ENCODE assay signal across 1 cellular context in the genomic region with DNA sequence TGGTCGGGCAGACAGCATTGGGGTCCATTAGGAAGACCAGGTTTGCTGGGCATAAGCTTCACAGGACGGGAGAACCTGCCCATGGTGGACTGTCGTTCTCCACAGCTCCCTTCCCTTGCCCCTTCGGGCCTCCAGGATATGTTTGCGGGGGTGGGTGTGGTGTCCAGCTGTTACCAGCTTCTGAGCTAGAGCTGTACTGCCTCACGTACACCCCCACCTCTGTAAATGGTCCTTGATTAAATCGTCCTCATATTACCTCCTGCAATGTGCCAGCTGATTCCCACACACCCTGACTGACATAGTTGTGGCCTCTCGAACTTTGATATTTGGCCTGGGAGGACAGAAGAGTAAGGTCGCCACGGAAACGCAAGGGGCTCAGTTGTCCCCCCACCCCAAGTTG.
TF ChIP-seq lines count a peak whose summit lies in the region.

No MANE protein-coding gene starts in this region.

TF ChIP-seq in HepG2, 621 proteins besides CTCF, POLR2A, EP300 and RAD21:
- TF ChIP-seq, protein P1, sequence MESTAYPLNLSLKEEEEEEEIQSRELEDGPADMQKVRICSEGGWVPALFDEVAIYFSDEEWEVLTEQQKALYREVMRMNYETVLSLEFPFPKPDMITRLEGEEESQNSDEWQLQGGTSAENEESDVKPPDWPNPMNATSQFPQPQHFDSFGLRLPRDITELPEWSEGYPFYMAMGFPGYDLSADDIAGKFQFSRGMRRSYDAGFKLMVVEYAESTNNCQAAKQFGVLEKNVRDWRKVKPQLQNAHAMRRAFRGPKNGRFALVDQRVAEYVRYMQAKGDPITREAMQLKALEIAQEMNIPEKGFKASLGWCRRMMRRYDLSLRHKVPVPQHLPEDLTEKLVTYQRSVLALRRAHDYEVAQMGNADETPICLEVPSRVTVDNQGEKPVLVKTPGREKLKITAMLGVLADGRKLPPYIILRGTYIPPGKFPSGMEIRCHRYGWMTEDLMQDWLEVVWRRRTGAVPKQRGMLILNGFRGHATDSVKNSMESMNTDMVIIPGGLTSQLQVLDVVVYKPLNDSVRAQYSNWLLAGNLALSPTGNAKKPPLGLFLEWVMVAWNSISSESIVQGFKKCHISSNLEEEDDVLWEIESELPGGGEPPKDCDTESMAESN (CRISPR knock-in tag; conservative IDR thresholded peaks at IDR 0.05): 0 out of 2 replicates have a peak, but pooled peaks have one; percentile 24
- TF ChIP-seq, protein P2, sequence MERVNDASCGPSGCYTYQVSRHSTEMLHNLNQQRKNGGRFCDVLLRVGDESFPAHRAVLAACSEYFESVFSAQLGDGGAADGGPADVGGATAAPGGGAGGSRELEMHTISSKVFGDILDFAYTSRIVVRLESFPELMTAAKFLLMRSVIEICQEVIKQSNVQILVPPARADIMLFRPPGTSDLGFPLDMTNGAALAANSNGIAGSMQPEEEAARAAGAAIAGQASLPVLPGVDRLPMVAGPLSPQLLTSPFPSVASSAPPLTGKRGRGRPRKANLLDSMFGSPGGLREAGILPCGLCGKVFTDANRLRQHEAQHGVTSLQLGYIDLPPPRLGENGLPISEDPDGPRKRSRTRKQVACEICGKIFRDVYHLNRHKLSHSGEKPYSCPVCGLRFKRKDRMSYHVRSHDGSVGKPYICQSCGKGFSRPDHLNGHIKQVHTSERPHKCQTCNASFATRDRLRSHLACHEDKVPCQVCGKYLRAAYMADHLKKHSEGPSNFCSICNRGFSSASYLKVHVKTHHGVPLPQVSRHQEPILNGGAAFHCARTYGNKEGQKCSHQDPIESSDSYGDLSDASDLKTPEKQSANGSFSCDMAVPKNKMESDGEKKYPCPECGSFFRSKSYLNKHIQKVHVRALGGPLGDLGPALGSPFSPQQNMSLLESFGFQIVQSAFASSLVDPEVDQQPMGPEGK (CRISPR knock-in tag; IDR thresholded peaks at IDR 0.05): peak; percentile 35; the same call in 1 of the 2 replicates
- TF ChIP-seq ZSCAN25 (CRISPR knock-in tag; IDR thresholded peaks at IDR 0.05): no peak
- peak; percentile 24; the same call in 1 of the 2 replicates for TF ChIP-seq ATF7-NPFF (CRISPR knock-in tag; IDR thresholded peaks at IDR 0.05; ENCODE audit: low read depth)
- 0 out of 2 replicates have a peak, but pooled peaks have one; percentile 23 for TF ChIP-seq ZNF772 (CRISPR knock-in tag; IDR thresholded peaks at IDR 0.05)
- TF ChIP-seq TBX2 (CRISPR knock-in tag; IDR thresholded peaks at IDR 0.05; ENCODE audit: borderline replicate concordance): no peak
- TF ChIP-seq, protein P3, sequence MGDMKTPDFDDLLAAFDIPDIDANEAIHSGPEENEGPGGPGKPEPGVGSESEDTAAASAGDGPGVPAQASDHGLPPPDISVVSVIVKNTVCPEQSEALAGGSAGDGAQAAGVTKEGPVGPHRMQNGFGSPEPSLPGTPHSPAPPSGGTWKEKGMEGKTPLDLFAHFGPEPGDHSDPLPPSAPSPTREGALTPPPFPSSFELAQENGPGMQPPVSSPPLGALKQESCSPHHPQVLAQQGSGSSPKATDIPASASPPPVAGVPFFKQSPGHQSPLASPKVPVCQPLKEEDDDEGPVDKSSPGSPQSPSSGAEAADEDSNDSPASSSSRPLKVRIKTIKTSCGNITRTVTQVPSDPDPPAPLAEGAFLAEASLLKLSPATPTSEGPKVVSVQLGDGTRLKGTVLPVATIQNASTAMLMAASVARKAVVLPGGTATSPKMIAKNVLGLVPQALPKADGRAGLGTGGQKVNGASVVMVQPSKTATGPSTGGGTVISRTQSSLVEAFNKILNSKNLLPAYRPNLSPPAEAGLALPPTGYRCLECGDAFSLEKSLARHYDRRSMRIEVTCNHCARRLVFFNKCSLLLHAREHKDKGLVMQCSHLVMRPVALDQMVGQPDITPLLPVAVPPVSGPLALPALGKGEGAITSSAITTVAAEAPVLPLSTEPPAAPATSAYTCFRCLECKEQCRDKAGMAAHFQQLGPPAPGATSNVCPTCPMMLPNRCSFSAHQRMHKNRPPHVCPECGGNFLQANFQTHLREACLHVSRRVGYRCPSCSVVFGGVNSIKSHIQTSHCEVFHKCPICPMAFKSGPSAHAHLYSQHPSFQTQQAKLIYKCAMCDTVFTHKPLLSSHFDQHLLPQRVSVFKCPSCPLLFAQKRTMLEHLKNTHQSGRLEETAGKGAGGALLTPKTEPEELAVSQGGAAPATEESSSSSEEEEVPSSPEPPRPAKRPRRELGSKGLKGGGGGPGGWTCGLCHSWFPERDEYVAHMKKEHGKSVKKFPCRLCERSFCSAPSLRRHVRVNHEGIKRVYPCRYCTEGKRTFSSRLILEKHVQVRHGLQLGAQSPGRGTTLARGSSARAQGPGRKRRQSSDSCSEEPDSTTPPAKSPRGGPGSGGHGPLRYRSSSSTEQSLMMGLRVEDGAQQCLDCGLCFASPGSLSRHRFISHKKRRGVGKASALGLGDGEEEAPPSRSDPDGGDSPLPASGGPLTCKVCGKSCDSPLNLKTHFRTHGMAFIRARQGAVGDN (CRISPR knock-in tag; IDR thresholded peaks at IDR 0.05): peak; percentile 64
- TF ChIP-seq ZNF543 (CRISPR knock-in tag; IDR thresholded peaks at IDR 0.05): no peak
- TF ChIP-seq HIC2 (CRISPR knock-in tag; IDR thresholded peaks at IDR 0.05; ENCODE audit: low read depth): 0 out of 2 replicates have a peak, but pooled peaks have one; percentile 3
- 0 out of 2 replicates have a peak, but pooled peaks have one; percentile 40 for TF ChIP-seq ZC3H13 (CRISPR knock-in tag; IDR thresholded peaks at IDR 0.05)
- TF ChIP-seq, protein P4, sequence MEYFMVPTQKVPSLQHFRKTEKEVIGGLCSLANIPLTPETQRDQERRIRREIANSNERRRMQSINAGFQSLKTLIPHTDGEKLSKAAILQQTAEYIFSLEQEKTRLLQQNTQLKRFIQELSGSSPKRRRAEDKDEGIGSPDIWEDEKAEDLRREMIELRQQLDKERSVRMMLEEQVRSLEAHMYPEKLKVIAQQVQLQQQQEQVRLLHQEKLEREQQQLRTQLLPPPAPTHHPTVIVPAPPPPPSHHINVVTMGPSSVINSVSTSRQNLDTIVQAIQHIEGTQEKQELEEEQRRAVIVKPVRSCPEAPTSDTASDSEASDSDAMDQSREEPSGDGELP (IDR thresholded peaks at IDR 0.05; ENCODE audit: borderline replicate concordance, low read depth): peak; percentile 74; the same call in 1 of the 2 replicates
- TF ChIP-seq NFKB2 (CRISPR knock-in tag; IDR thresholded peaks at IDR 0.05; ENCODE audit: borderline replicate concordance): 0 out of 2 replicates have a peak, but pooled peaks have one; percentile 37
- TF ChIP-seq FOXC1 (CRISPR knock-in tag; IDR thresholded peaks at IDR 0.05; ENCODE audit: borderline replicate concordance): 0 out of 2 replicates have a peak, but pooled peaks have one; percentile 49
- peak; percentile 57 for TF ChIP-seq HNF4A (CRISPR knock-in tag; IDR thresholded peaks at IDR 0.05)
- TF ChIP-seq ZBTB7A (CRISPR knock-in tag; IDR thresholded peaks at IDR 0.05): 0 out of 2 replicates have a peak, but pooled peaks have one; percentile 8
- no peak for TF ChIP-seq ZNF773 (CRISPR knock-in tag; IDR thresholded peaks at IDR 0.05; ENCODE audit: borderline replicate concordance)
